ENCODE assay signal across 8 cellular contexts in the genomic region with DNA sequence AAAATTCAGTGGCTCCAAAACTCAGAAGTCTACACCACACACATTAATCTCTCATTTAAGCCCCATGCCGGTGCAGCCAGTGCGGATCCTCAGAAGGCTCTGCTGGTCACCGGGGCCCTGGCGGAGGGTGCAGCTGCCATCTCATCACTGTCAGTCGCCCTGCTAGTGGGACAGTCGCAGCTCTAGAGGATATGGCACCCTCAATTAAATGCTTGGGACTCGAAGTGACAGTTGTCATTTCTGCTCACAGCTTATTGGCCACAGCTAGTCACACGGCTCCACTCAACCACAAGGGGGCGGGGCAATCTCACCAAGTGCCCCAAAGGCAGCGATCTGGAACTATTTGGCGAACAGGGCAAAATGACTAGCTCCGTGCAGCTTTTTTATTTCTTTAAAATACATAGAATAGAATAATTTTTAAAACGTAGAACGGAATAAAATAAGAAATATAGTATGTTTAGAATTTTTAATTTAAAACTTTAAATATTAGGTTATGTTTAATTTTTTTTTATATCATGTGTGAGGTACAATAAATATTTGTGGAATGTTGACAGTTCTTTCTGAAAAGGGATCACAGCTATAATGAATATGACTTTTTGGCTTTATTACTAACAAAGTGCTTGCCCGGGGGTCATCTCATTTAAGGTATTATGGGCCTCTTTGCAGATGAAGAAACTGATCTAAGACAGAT. TPM values are rescaled to one million over a fixed set of nuclear protein-coding genes. Genes with fewer than 3 reads are reported as not detected.
A peak's percentile ranks its signal among the peaks of the same experiment; 100 is the strongest.
DNase-seq lines count a peak whose midpoint lies in the region; FAIRE-seq and TF ChIP-seq lines count a peak whose summit lies in the region.

No MANE protein-coding gene starts in this region.

- DNase-seq in DMS153 treated with DMSO at 0.1 percent for 48 hours (lab: John Stamatoyannopoulos, UW; ENCODE audit: unreplicated experiment) (peak; percentile 87), HFFc6 (peak; percentile 50), NCI-H2227 (lab: John Stamatoyannopoulos, UW; ENCODE audit: unreplicated experiment) (peak; percentile 66), bronchial epithelial cell (ENCODE audit: low read depth) (peak; percentile 59), keratinocyte (ENCODE audit: low read depth, low spot score) (no peak), cortex of kidney (lab: John Stamatoyannopoulos, UW) (no peak)
- DNase-seq in activated CD4-positive, CD25-positive, alpha-beta regulatory T cell (lab: John Stamatoyannopoulos, UW): peak; percentile 73 to 80 (median 76)
- peak; percentile 75 to 85 (median 83) for DNase-seq in stimulated activated CD4-positive, alpha-beta T cell treated with anti-CD3 and anti-CD28 coated beads, Interleukin-1b, Interleukin-23, amount 100 ng/mL, for 24 hours (ENCODE audit: low read depth in 4 of 4, low spot score in 1 of 4)

- FAIRE-seq in bronchial epithelial cell (lab: Jason Lieb, UNC): no peak
- no peak for FAIRE-seq in keratinocyte (lab: Jason Lieb, UNC)

- TF ChIP-seq CTCF in HFFc6 (IDR thresholded peaks at IDR 0.05) (peak; percentile 86), bronchial epithelial cell (IDR thresholded peaks at IDR 0.05; ENCODE audit: insufficient read depth, low read length, severe bottlenecking) (peak; percentile 64), keratinocyte (optimal IDR thresholded peaks at IDR 0.05 in 1 of 3, IDR thresholded peaks at IDR 0.05 in 1 of 3, conservative IDR thresholded peaks at IDR 0.05 in 1 of 3; ENCODE audit: extremely low read depth in 1 of 3, insufficient read depth in 2 of 3, low read length in 3 of 3) (peak; percentile 37 to 86 (median 52))

- H3K27me3 ChIP-seq in bronchial epithelial cell (ENCODE audit: control insufficient read depth, insufficient read depth, low read length) (peaks cover 5% of the 10 kb centered on the region), keratinocyte (ENCODE audit: control insufficient read depth, extremely low read depth, insufficient read depth, low read length) (peaks cover 13% of the 10 kb centered on the region)

- no peaks in the 10 kb centered on the region for H3K9me3 ChIP-seq in keratinocyte (ENCODE audit: control insufficient read depth, low read depth, low read length)

- H3K36me3 Mint-ChIP-seq in HFFc6 (ENCODE audit: low read depth): no peaks in the 10 kb centered on the region

- H3K9me1 ChIP-seq in keratinocyte (ENCODE audit: control insufficient read depth, extremely low read depth, insufficient read depth, low read length): no peaks in the 10 kb centered on the region

- H3K4me1 ChIP-seq in keratinocyte (ENCODE audit: control insufficient read depth, extremely low read depth, insufficient read depth, low read length): peaks cover 3% of the 10 kb centered on the region

- no peak overlapping the region for H3K27ac ChIP-seq in keratinocyte (ENCODE audit: control insufficient read depth, insufficient read depth, low read length)

- no peak overlapping the region for H2AFZ ChIP-seq in keratinocyte (ENCODE audit: control insufficient read depth, low read length)

- H4K20me1 ChIP-seq in keratinocyte (ENCODE audit: control insufficient read depth, extremely low read depth, insufficient read depth, low read length): no peaks in the 10 kb centered on the region

- dilution Hi-C loops in keratinocyte (cut with MboI; ENCODE audit: extremely low pct_ligation_motif_present, low sequenced_read_pairs): no loop called here

- H3K4me3 Mint-ChIP-seq in HFFc6: no peak overlapping the region

- H3K4me3 ChIP-seq in bronchial epithelial cell (ENCODE audit: low read depth, low read length) (no peak overlapping the region), keratinocyte (ENCODE audit: control insufficient read depth in 2 of 3, extremely low read depth in 1 of 3, insufficient read depth in 2 of 3, low read depth in 1 of 3, low read length in 3 of 3) (no peak overlapping the region)

- H3K36me3 ChIP-seq in bronchial epithelial cell (ENCODE audit: control insufficient read depth, insufficient read depth, low read length): no peaks in the 10 kb centered on the region
- no peaks in the 10 kb centered on the region for H3K36me3 ChIP-seq in keratinocyte (ENCODE audit: control insufficient read depth in 2 of 2, extremely low read depth in 1 of 2, insufficient read depth in 2 of 2, low read length in 2 of 2)

- H3K4me1 Mint-ChIP-seq in HFFc6 (ENCODE audit: low read depth): no peaks in the 10 kb centered on the region

- no peaks in the 10 kb centered on the region for H3K9me3 Mint-ChIP-seq in HFFc6

- H3K4me2 ChIP-seq in keratinocyte (ENCODE audit: control insufficient read depth, extremely low read depth, insufficient read depth, low read depth, low read length): peak overlapping the region; percentile 69

- H3K9ac ChIP-seq in keratinocyte (ENCODE audit: control insufficient read depth, extremely low read depth, insufficient read depth, low read length): no peak overlapping the region

- H3K79me2 ChIP-seq in keratinocyte (ENCODE audit: control insufficient read depth, insufficient read depth, low read length): no peaks in the 10 kb centered on the region

- H3K27ac Mint-ChIP-seq in HFFc6: no peak overlapping the region

- H3K27me3 Mint-ChIP-seq in HFFc6 (ENCODE audit: insufficient read depth): peaks cover 46% of the 10 kb centered on the region

RNA-seq across cellular contexts. Expression of gene MAN1C1, which starts 8.0 kb away (rescaled TPM):
- total RNA-seq in HFFc6 (2021; fragmentation: NEBNext Ultra II Directional; extraction: Animal tissue kit (Norgen Biotek cat#: 25700)): under 1 TPM in 3 of 6 experiments, not detected in 3; 0.07 to 0.14 (median 0.08) TPM
- total RNA-seq in bronchial epithelial cell: under 0.01 and 0.26 TPM in 2 replicates
- 0.07 to 0.27 TPM in 2 of 3 replicates, not detected in the other for polyA plus RNA-seq in keratinocyte
- polyA plus RNA-seq in keratinocyte (2011; ENCODE audit: low read depth): 0.27 TPM
- 0.06 and 0.08 TPM in 2 replicates for polyA plus RNA-seq in keratinocyte (2011; cell fraction: cytosol; rRNA removed)
- polyA plus RNA-seq in keratinocyte (2011; cell fraction: nucleus; rRNA removed): 0.16 TPM in 1 of 2 replicates, not detected in the other
- 0.09 and 0.24 TPM in 2 replicates for polyA plus RNA-seq in keratinocyte (2012; ENCODE audit: low replicate concordance)
- polyA minus RNA-seq in keratinocyte: 0.03 to 0.13 TPM in 2 of 3 replicates, not detected in the other
- not detected for polyA minus RNA-seq in keratinocyte (2011; cell fraction: cytosol; rRNA and poly(A)+ RNA removed)
- not detected in 2 replicates for polyA minus RNA-seq in keratinocyte (2011; cell fraction: nucleus; rRNA and poly(A)+ RNA removed)

Comparison
In these comparisons a context has a peak if more than half of its experiments do, and no peak if none do; other contexts are left out.
1. DNase-seq: peak in DMS153 treated with DMSO at 0.1 percent for 48 hours (single experiment), HFFc6 (single experiment), NCI-H2227 (single experiment), activated CD4-positive, CD25-positive, alpha-beta regulatory T cell (4 of 4), bronchial epithelial cell (single experiment) and stimulated activated CD4-positive, alpha-beta T cell treated with anti-CD3 and anti-CD28 coated beads, Interleukin-1b, Interleukin-23, amount 100 ng/mL, for 24 hours (4 of 4); none in keratinocyte (single experiment) and cortex of kidney (single experiment).
2. Peak in every context shown above with its lines, with median percentiles within 50 percentile points of each other: CTCF ChIP-seq.